8 cellular contexts compared by ENCODE assay signal in the genomic region with DNA sequence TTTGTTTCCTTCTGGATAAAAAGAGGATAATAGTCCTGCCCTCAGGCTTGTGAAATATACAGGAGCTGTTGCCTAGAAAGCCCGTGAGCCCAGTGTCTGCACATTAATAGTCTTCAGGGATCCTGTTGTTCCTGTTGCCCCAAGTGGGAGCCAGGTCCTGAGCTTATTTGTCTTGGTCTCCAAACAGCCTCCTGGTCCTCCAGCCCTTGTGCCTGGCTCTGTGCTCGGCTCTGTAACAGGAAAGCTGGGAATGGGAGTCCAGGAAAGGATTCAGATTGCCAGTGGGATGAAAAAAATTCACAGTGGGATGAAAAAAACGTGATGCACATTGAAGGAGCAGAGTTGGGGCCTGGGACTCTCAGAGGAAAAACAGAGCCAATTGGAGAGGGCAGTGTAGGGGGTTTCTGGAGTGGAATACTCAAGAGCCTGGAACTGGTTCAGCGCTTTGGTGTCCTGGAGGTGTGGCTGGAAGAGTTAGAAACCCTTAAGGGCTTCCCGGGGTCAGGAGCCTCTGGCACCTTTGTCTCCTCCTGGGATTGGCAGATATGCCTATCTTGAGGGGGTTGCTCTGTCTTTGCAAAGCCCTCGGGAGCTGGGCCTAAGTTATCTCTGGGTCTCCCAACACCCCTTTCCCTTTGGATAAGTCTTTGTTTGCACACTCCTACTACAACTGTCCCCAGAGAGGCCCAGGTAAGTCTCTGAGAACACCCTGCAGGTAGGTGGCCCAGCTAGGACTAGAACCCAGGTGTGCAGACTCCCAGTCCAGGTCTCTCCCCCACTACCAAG. TPM values are rescaled to one million over a fixed set of nuclear protein-coding genes. Genes with fewer than 3 reads are reported as not detected.
DNase-seq lines count a peak whose midpoint lies in the region; ATAC-seq and TF ChIP-seq lines count a peak whose summit lies in the region.

No MANE protein-coding gene starts in this region.

- in situ Hi-C loops in gastrocnemius medialis (cut with MboI; ENCODE audit: low sequenced_read_pairs in 4 of 4), result no loop called here

- DNase-seq in SJCRH30 (no peak), fibroblast of pulmonary artery (ENCODE audit: low read depth) (no peak), gastrocnemius medialis (peak in 1 of 2 donors; percentile 12), NCI-H2029 (lab: John Stamatoyannopoulos, UW) (no peak), OCI-M1 (lab: John Stamatoyannopoulos, UW) (no peak), NCI-H2107 treated with DMSO at 0.1 percent for 48 hours (lab: John Stamatoyannopoulos, UW; ENCODE audit: unreplicated experiment) (no peak)
- no peak for DNase-seq in stimulated activated CD4-positive, alpha-beta T cell treated with anti-CD3 and anti-CD28 coated beads, Interleukin-4, amount 100 ng/mL, for 4 hours

- H3K9me3 ChIP-seq in SJCRH30 (replicated peaks) (no peaks in the 10 kb centered on the region), gastrocnemius medialis (no peaks in the 10 kb centered on the region)

- peak overlapping the region; percentile 57 for H3K4me3 ChIP-seq in GM12875 (ENCODE audit: low read depth, low read length)
- peak overlapping the region; percentile 97 for H3K4me3 ChIP-seq in SJCRH30
- peak overlapping the region; percentile 96 for H3K4me3 ChIP-seq in fibroblast of pulmonary artery (replicated peaks; ENCODE audit: low read depth, low read length)
- peak overlapping the region; percentile 84 to 95 (median 88) for H3K4me3 ChIP-seq in gastrocnemius medialis

- H3K27me3 ChIP-seq in SJCRH30, result no peaks in the 10 kb centered on the region
- no peaks in the 10 kb centered on the region for H3K27me3 ChIP-seq in gastrocnemius medialis

- H3K4me1 ChIP-seq in SJCRH30, result peaks cover 18% of the 10 kb centered on the region
- peaks cover 21 to 26% of the 10 kb centered on the region in 2 donors for H3K4me1 ChIP-seq in gastrocnemius medialis

- peak overlapping the region; percentile 95; the same call in 1 of the 2 replicates for H3K27ac ChIP-seq in SJCRH30
- H3K27ac ChIP-seq in gastrocnemius medialis, result peak overlapping the region; percentile 97 to 99 (median 98)

- intact Hi-C loops in gastrocnemius medialis (cut with DNase I; ENCODE audit: low total_unique reads), result loop anchor here (2.0 to 5.0 kb wide), 3 partner anchors 210 to 919 kb away; partner anchors contain the start of gene CLPB

- TF ChIP-seq CTCF in GM12875 (IDR thresholded peaks at IDR 0.05; ENCODE audit: borderline replicate concordance, insufficient read depth, low read depth, low read length) (no peak), fibroblast of pulmonary artery (IDR thresholded peaks at IDR 0.05; ENCODE audit: low read length, missing control alignments) (no peak), gastrocnemius medialis (IDR thresholded peaks at IDR 0.05 in 4 of 5, conservative IDR thresholded peaks at IDR 0.05 in 1 of 5) (no peak)

- no peak for ATAC-seq in gastrocnemius medialis

- H3K36me3 ChIP-seq in SJCRH30 (0 out of 2 replicates have a peak, but pooled peaks cover 2% of the 10 kb centered on the region), gastrocnemius medialis (peaks cover 0 to 7% of the 10 kb centered on the region in 2 donors)

- TF ChIP-seq POLR2A in gastrocnemius medialis (IDR thresholded peaks at IDR 0.05), result no peak

RNA-seq across cellular contexts. Expression of gene INPPL1, which starts 2.3 kb away (rescaled TPM):
- 141 and 168 TPM in 2 replicates for total RNA-seq in SJCRH30 (2014; rRNA removed; shearing (Covaris generic))
- total RNA-seq in gastrocnemius medialis, result 100 to 1,000 TPM in 3 of 4 donors, 10 to 100 TPM in 1; 75.6 to 112 (median 107) TPM

RNA-seq across cellular contexts. Expression of gene FOLR2, which starts 5.7 kb away (rescaled TPM):
- total RNA-seq in SJCRH30 (2014; rRNA removed; shearing (Covaris generic)), result not detected in 2 replicates
- total RNA-seq in gastrocnemius medialis, result 10 to 100 TPM in 3 of 4 donors, 1 to 10 TPM in 1; 7.5 to 14.6 (median 13.0) TPM

RNA-seq across cellular contexts. Expression of gene PHOX2A, which starts 21.7 kb away (rescaled TPM):
- total RNA-seq in SJCRH30 (2014; rRNA removed; shearing (Covaris generic)), result not detected in 2 replicates
- not detected for total RNA-seq in gastrocnemius medialis

RNA-seq across cellular contexts. Expression of gene FOLR1, which starts 30.4 kb away (rescaled TPM):
- total RNA-seq in SJCRH30 (2014; rRNA removed; shearing (Covaris generic)), result 0.56 and 0.77 TPM in 2 replicates
- total RNA-seq in gastrocnemius medialis, result not detected
